Comparison of ENCODE assay signal across 8 cellular contexts in the genomic region with DNA sequence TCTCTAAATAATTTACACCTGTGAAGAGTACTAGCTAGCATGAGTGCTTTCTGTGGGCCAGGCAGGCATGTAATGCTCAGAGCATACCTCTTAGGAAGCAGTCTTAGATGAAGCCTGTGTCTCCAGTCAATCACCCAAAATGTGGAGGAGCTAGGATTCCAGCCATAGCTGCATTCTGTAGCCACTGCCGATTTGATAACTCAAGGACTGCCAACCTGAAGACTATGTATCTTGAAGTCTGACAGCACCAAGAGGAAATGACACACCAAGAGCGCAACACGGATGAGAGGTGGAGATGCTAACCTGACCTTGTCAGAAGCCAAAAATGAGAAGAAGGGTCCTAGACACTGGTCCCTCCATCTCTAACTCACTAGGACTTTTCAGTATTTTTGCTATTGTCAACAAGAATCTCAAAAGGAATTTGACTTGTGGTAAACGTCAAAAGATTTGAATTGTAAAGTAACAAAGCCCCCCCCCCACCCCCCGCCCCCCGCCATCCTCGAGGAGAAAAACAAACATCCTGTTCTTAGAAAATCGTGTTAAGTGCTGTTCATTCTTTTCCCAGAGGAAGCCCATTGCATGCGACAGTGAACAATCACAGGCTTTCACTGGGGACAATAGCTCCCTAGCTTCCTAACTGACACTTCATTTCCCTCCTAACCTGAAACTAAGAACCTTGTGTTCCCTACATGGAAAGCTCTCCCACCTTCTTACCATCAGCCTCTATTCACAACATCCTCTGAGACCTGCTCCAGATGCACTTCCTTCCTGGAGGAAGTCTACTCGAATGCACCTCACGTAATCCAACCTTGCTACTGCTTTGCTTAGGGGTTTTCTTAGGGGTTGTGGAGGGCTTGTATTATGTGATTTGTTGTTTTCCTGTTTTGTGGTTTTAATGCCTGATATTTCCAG. TPM values are rescaled to one million over a fixed set of nuclear protein-coding genes. Genes with fewer than 3 reads are reported as not detected.
DNase-seq lines count a peak whose midpoint lies in the region; ATAC-seq and TF ChIP-seq lines count a peak whose summit lies in the region.

No MANE protein-coding gene starts in this region.

- H3K4me3 ChIP-seq in testis = no peak overlapping the region

- no peaks in the 10 kb centered on the region for H3K27me3 ChIP-seq in testis

- peaks cover 4% of the 10 kb centered on the region for H3K9me3 Mint-ChIP-seq in activated naive CD8-positive, alpha-beta T cell treated with anti-CD3 and anti-CD28 coated beads for 36 hours

- intact Hi-C loops in testis (cut with DNase I; ENCODE audit: low total_unique reads) = no loop called here

- no peak for TF ChIP-seq CTCF in testis (IDR thresholded peaks at IDR 0.05)

- H3K4me1 Mint-ChIP-seq in activated naive CD8-positive, alpha-beta T cell treated with anti-CD3 and anti-CD28 coated beads for 36 hours = peaks cover 76% of the 10 kb centered on the region

- no peak for TF ChIP-seq POLR2A in testis (IDR thresholded peaks at IDR 0.05)

- peak; percentile 20 for DNase-seq in stimulated activated CD4-positive, alpha-beta T cell treated with anti-CD3 and anti-CD28 coated beads, Interleukin-15, amount 100 ng/mL, for 24 hours
- DNase-seq in stimulated activated CD4-positive, alpha-beta T cell treated with anti-CD3 and anti-CD28 coated beads, Interleukin-4, amount 100 ng/mL, for 4 hours = no peak
- DNase-seq in activated naive CD8-positive, alpha-beta T cell treated with anti-CD3 and anti-CD28 coated beads for 36 hours = no peak
- DNase-seq in lung microvascular endothelial cell (ENCODE audit: low read depth in 2 of 2) (peak; percentile 65 to 97), testis (no peak), SHP77 (lab: John Stamatoyannopoulos, UW) (no peak)
- DNase-seq in stimulated activated CD4-positive, alpha-beta T cell treated with anti-CD3 and anti-CD28 coated beads, Interleukin-2, amount 100 ng/mL, for 48 hours = no peak

- no peaks in the 10 kb centered on the region for H3K36me3 ChIP-seq in testis (ENCODE audit: low read depth, missing control alignments)

- ATAC-seq in HG03354 (IDR thresholded peaks at IDR 0.05; ENCODE audit: poor library complexity, severe bottlenecking, unreplicated experiment) = no peak

- WGBS in testis, 2 donors = 58 to 66% methylated on average over 11 of the region's 11 CpGs

- H3K27ac Mint-ChIP-seq in activated naive CD8-positive, alpha-beta T cell treated with anti-CD3 and anti-CD28 coated beads for 36 hours = peak overlapping the region; percentile 84

- peak overlapping the region; percentile 62 for H3K4me3 Mint-ChIP-seq in activated naive CD8-positive, alpha-beta T cell treated with anti-CD3 and anti-CD28 coated beads for 36 hours

- no peaks in the 10 kb centered on the region for H3K27me3 Mint-ChIP-seq in activated naive CD8-positive, alpha-beta T cell treated with anti-CD3 and anti-CD28 coated beads for 36 hours

- no peaks in the 10 kb centered on the region for H3K9me3 ChIP-seq in testis

- H3K4me1 ChIP-seq in testis = peaks cover 16% of the 10 kb centered on the region

- H3K36me3 Mint-ChIP-seq in activated naive CD8-positive, alpha-beta T cell treated with anti-CD3 and anti-CD28 coated beads for 36 hours = peaks cover 48% of the 10 kb centered on the region

- H3K27ac ChIP-seq in testis = peak overlapping the region in 1 of 2 donors; percentile 78

RNA-seq across cellular contexts. Expression of a gene that starts 14.7 kb away (rescaled TPM):
- total RNA-seq in activated naive CD8-positive, alpha-beta T cell treated with anti-CD3 and anti-CD28 coated beads for 36 hours = 10 to 100 TPM; 18.6 to 22.2 TPM
- total RNA-seq in lung microvascular endothelial cell = 3.2 and 9.6 TPM in 2 replicates
- total RNA-seq in testis = 10 to 100 TPM; 44.3 to 50.6 TPM
- 107 TPM for polyA plus RNA-seq in testis (ENCODE audit: insufficient read depth, low read depth, low replicate concordance)

Comparison
In these comparisons a context has a peak if more than half of its experiments do, and no peak if none do; other contexts are left out.
1. DNase-seq: peak in stimulated activated CD4-positive, alpha-beta T cell treated with anti-CD3 and anti-CD28 coated beads, Interleukin-15, amount 100 ng/mL, for 24 hours (single experiment) and lung microvascular endothelial cell (2 of 2); none in stimulated activated CD4-positive, alpha-beta T cell treated with anti-CD3 and anti-CD28 coated beads, Interleukin-4, amount 100 ng/mL, for 4 hours (0 of 2), activated naive CD8-positive, alpha-beta T cell treated with anti-CD3 and anti-CD28 coated beads for 36 hours (single experiment), testis (single experiment), stimulated activated CD4-positive, alpha-beta T cell treated with anti-CD3 and anti-CD28 coated beads, Interleukin-2, amount 100 ng/mL, for 48 hours (0 of 2) and SHP77 (0 of 2).